In genomic region chr3:62558549-62559112, GRCh38 we compare ENCODE assay signal across 8 cellular contexts.
A peak's percentile ranks its signal among the peaks of the same experiment; 100 is the strongest.
DNase-seq lines count a peak whose midpoint lies in the region; ATAC-seq, FAIRE-seq and TF ChIP-seq lines count a peak whose summit lies in the region.

No MANE protein-coding gene starts in this region.

- TF ChIP-seq CTCF in AG10803 (conservative IDR thresholded peaks at IDR 0.05; ENCODE audit: low read length) (peak; percentile 49), RWPE2 (IDR thresholded peaks at IDR 0.05; ENCODE audit: poor library complexity, severe bottlenecking) (peak; percentile 72), glutamatergic neuron (IDR thresholded peaks at IDR 0.05; ENCODE audit: partially characterized antibody, unreplicated experiment) (peak; percentile 61), stomach (IDR thresholded peaks at IDR 0.05) (no peak)

- no peak overlapping the region for H3K4me3 ChIP-seq in AG10803 (ENCODE audit: low read length)
- H3K4me3 ChIP-seq in RWPE2 (ENCODE audit: severe bottlenecking), result no peak overlapping the region
- H3K4me3 ChIP-seq in stomach, result no peak overlapping the region

- peaks cover 13% of the 10 kb centered on the region for H3K4me1 ChIP-seq in RWPE2 (ENCODE audit: insufficient read depth, poor library complexity, severe bottlenecking)
- H3K4me1 ChIP-seq in stomach, result no peaks in the 10 kb centered on the region

- no peaks in the 10 kb centered on the region for H3K36me3 Mint-ChIP-seq in glutamatergic neuron (ENCODE audit: unreplicated experiment)

- H3K27me3 Mint-ChIP-seq in glutamatergic neuron (ENCODE audit: unreplicated experiment), result peaks cover 2% of the 10 kb centered on the region

- no peak for ATAC-seq in RWPE2 (ENCODE audit: low read depth)
- ATAC-seq in HG02642 (IDR thresholded peaks at IDR 0.05; ENCODE audit: poor library complexity, unreplicated experiment), result no peak

- H3K9me3 ChIP-seq in RWPE2 (ENCODE audit: severe bottlenecking), result no peaks in the 10 kb centered on the region
- H3K9me3 ChIP-seq in stomach, result no peaks in the 10 kb centered on the region

- H3K36me3 ChIP-seq in RWPE2 (ENCODE audit: low read depth) (no peaks in the 10 kb centered on the region), stomach (no peaks in the 10 kb centered on the region)

- intact Hi-C loops in stomach (cut with DNase I; ENCODE audit: low total_unique reads), result no loop called here

- TF ChIP-seq EP300 in stomach (IDR thresholded peaks at IDR 0.05), result no peak

- no peaks in the 10 kb centered on the region for H3K9me3 Mint-ChIP-seq in glutamatergic neuron (ENCODE audit: unreplicated experiment)

- TF ChIP-seq POLR2A in stomach (IDR thresholded peaks at IDR 0.05), result no peak

- H3K27me3 ChIP-seq in RWPE2 (ENCODE audit: insufficient read depth, poor library complexity, severe bottlenecking) (no peaks in the 10 kb centered on the region), stomach (no peaks in the 10 kb centered on the region)

- H3K27ac Mint-ChIP-seq in glutamatergic neuron (ENCODE audit: unreplicated experiment), result no peak overlapping the region

- no peak overlapping the region for H3K4me3 Mint-ChIP-seq in glutamatergic neuron (ENCODE audit: unreplicated experiment)

- no peak overlapping the region for H3K27ac ChIP-seq in RWPE2 (ENCODE audit: poor library complexity, severe bottlenecking)
- H3K27ac ChIP-seq in stomach, result no peak overlapping the region

- WGBS in stomach, 5 donors, result 24 to 38% (median 31%) methylated on average over 8 of the region's 8 CpGs

- no peak for DNase-seq in AG10803 (ENCODE audit: low read depth)
- DNase-seq in GM19239 (ENCODE audit: insufficient read length, low spot score), result peak; percentile 12
- no peak for DNase-seq in RWPE2 (ENCODE audit: low spot score)
- DNase-seq in glutamatergic neuron, result peak; percentile 48
- DNase-seq in activated CD4-positive, CD25-positive, alpha-beta regulatory T cell (lab: John Stamatoyannopoulos, UW), result no peak
- no peak for DNase-seq in effector CD8-positive, alpha-beta T cell (lab: John Stamatoyannopoulos, UW)
- DNase-seq in stomach, result no peak

- no peaks in the 10 kb centered on the region for H3K4me1 Mint-ChIP-seq in glutamatergic neuron (ENCODE audit: low read depth, unreplicated experiment)

- FAIRE-seq in GM19239 (lab: Jason Lieb, UNC), result no peak

Comparison
In these comparisons a context has a peak if more than half of its experiments do, and no peak if none do; other contexts are left out.
1. DNase-seq: peak in GM19239 (single experiment) and glutamatergic neuron (single experiment); none in AG10803 (single experiment), RWPE2 (single experiment), activated CD4-positive, CD25-positive, alpha-beta regulatory T cell (0 of 4), effector CD8-positive, alpha-beta T cell (single experiment) and stomach (single experiment).
2. CTCF ChIP-seq: peak in AG10803 (single experiment), RWPE2 (single experiment) and glutamatergic neuron (single experiment); none in stomach (0 of 7).